10 cellular contexts compared by ENCODE assay signal in the genomic region with DNA sequence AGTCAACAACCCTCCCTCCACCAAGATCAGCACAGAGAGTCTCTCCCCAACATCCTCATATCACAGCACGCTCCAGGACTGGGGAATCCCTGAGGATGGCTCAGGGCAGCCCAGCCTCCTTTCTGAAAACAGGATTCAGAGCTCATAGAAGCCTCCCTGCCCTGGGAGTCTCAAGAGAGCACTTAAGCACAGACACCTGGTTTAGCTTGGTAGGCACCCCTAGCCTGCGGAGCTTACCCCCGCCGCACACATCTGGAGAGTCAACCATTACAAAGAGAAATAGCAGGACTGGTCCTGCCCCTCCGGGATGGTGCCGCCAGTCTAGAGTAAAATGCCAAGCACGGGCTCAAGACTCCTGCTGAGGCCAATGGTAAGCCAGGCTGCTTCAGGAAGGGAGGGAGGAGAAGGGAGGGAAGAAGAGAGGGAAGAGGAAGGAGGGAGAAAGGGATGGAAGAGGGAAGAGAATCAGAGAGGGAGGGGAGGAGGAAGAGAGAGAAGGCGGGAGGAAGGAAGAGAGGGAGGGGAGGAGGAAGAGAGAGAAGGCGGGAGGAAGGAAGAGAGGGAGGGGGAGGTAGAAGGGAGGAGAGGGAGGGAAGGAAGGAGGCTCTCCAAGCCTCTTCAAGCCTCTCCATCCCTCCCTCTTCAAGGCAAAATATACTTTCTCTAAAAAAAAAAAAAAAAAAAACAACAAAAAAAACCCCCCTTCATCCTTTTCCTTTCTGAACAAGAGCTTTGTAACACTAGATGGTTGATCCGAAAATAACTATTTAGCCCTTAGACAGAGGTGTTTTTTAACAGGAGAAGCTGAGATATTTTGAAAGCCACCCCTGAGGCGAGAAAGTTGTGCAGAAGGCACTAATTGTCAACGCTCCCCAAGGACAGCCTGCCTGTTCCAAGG.
DNase-seq lines count a peak whose midpoint lies in the region; ATAC-seq and TF ChIP-seq lines count a peak whose summit lies in the region.
"Had no signal": no experiment of that assay in that cellular context is flagged by ENCODE, and none has a peak within 500 bp of the region (broad histone marks: within the 10 kb centered on the region; RNA-seq: fewer than 3 reads in every experiment).

No MANE protein-coding gene starts in this region.

- DNase-seq in DND-41 (no peak), NCI-H524 (lab: John Stamatoyannopoulos, UW) (peak; percentile 71 to 84), fibroblast of pulmonary artery (ENCODE audit: low read depth) (no peak), osteocyte (ENCODE audit: extremely low spot score, unreplicated experiment) (peak; percentile 67), erythroblast (lab: John Stamatoyannopoulos, UW) (no peak), COR-L47 (lab: John Stamatoyannopoulos, UW) (no peak)

- no peak overlapping the region for H3K27ac Mint-ChIP-seq in osteocyte (ENCODE audit: unreplicated experiment)
- H3K27ac Mint-ChIP-seq: dendritic cell treated with granulocyte-macrophage colony-stimulating factor and Interleukin-4, amounts not matched to agents 40 ng/mL and 50 ng/mL, for 4 days; memory B cell had no signal

- ATAC-seq in DND-41 (ENCODE audit: insufficient read depth, low read depth), result peak; percentile 57; the same call in 1 of the 3 replicates
- no peak for ATAC-seq in HG02678 (IDR thresholded peaks at IDR 0.05; ENCODE audit: unreplicated experiment)
- ATAC-seq in GM21825 (IDR thresholded peaks at IDR 0.05; ENCODE audit: unreplicated experiment), result no peak

- no peaks in the 10 kb centered on the region for H4K20me1 ChIP-seq in DND-41 (ENCODE audit: insufficient read depth, low read length)

- no peaks in the 10 kb centered on the region for H3K36me3 Mint-ChIP-seq in osteocyte (ENCODE audit: unreplicated experiment)
- H3K36me3 Mint-ChIP-seq: memory B cell had no signal

- peaks cover 63% of the 10 kb centered on the region for H3K27me3 Mint-ChIP-seq in osteocyte (ENCODE audit: unreplicated experiment)

- H3K4me1 Mint-ChIP-seq in osteocyte (ENCODE audit: unreplicated experiment), result peaks cover 18% of the 10 kb centered on the region

- no peaks in the 10 kb centered on the region for H3K27me3 ChIP-seq in DND-41 (ENCODE audit: insufficient read depth, low read length, poor library complexity)

- no peak overlapping the region for H3K9ac ChIP-seq in DND-41 (ENCODE audit: low read depth, low read length)

- H3K27ac ChIP-seq in DND-41 (ENCODE audit: low read length), result no peak overlapping the region

- H3K4me3 Mint-ChIP-seq in osteocyte (ENCODE audit: unreplicated experiment), result peak overlapping the region; percentile 19
- H3K4me3 Mint-ChIP-seq: dendritic cell treated with granulocyte-macrophage colony-stimulating factor and Interleukin-4, amounts not matched to agents 40 ng/mL and 50 ng/mL, for 4 days; memory B cell had no signal

- no peak overlapping the region for H2AFZ ChIP-seq in DND-41 (ENCODE audit: low read depth, low read length)

- no peaks in the 10 kb centered on the region for H3K79me2 ChIP-seq in DND-41 (ENCODE audit: insufficient read depth, low read length)

- H3K9me3 Mint-ChIP-seq in osteocyte (ENCODE audit: unreplicated experiment), result no peaks in the 10 kb centered on the region
- H3K9me3 Mint-ChIP-seq: dendritic cell treated with granulocyte-macrophage colony-stimulating factor and Interleukin-4, amounts not matched to agents 40 ng/mL and 50 ng/mL, for 4 days; memory B cell had no signal

- no peak for TF ChIP-seq POLR2A in erythroblast (IDR thresholded peaks at IDR 0.05; ENCODE audit: low read length)

- no peaks in the 10 kb centered on the region for H3K4me1 ChIP-seq in DND-41 (ENCODE audit: insufficient read depth, low read length)

- TF ChIP-seq CTCF in DND-41 (IDR thresholded peaks at IDR 0.05; ENCODE audit: borderline replicate concordance, extremely low read depth, low read length, poor library complexity, severe bottlenecking), result no peak
- no peak for TF ChIP-seq CTCF in fibroblast of pulmonary artery (IDR thresholded peaks at IDR 0.05; ENCODE audit: low read length, missing control alignments)
- TF ChIP-seq CTCF in osteocyte (IDR thresholded peaks at IDR 0.05), result no peak

- H3K4me2 ChIP-seq in DND-41 (ENCODE audit: insufficient read depth, low read length), result no peak overlapping the region

- H3K4me3 ChIP-seq in DND-41 (ENCODE audit: low read depth in 1 of 2, low read length in 2 of 2), result no peak overlapping the region
- peak overlapping the region; percentile 7 for H3K4me3 ChIP-seq in fibroblast of pulmonary artery (replicated peaks; ENCODE audit: low read depth, low read length)

- no peaks in the 10 kb centered on the region for H3K9me3 ChIP-seq in DND-41 (ENCODE audit: insufficient read depth, low read length, severe bottlenecking)

- H3K36me3 ChIP-seq in DND-41 (ENCODE audit: insufficient read depth, low read length), result no peaks in the 10 kb centered on the region

Comparison
In these comparisons a context has a peak if more than half of its experiments do, and no peak if none do; other contexts are left out.
1. DNase-seq: peak in NCI-H524 (2 of 2) and osteocyte (single experiment); none in DND-41 (single experiment), fibroblast of pulmonary artery (single experiment), erythroblast (0 of 2) and COR-L47 (single experiment).